In genomic region chr18:35972197-35973000, GRCh38 we compare ENCODE assay signal across 8 cellular contexts.
DNase-seq lines count a peak whose midpoint lies in the region; ATAC-seq and TF ChIP-seq lines count a peak whose summit lies in the region.

Gene RMP24, plus strand, starts transcription at chr18:35972679.

- POLR2A ChIA-PET in activated B cell treated with CpG ODN at 0.5 μM for 24 hours (lab: Charles Lee), result interaction anchor here (0.6 to 2.2 kb wide), 24 partner anchors 11 to 942 kb away, joined by 3 to 16 read pairs (median 5); partner anchors contain the start of genes ELP2, GALNT1, INO80C and KIAA1328

- H3K27me3 Mint-ChIP-seq in activated B cell treated with CpG ODN at 0.5 μM for 24 hours, result no peaks in the 10 kb centered on the region

- ATAC-seq in HG03175 (IDR thresholded peaks at IDR 0.05; ENCODE audit: unreplicated experiment) (peak; percentile 89), activated B cell treated with CpG ODN at 0.5 μM for 24 hours (ENCODE audit: low read depth) (peak; percentile 94)

- CTCF ChIA-PET in activated B cell treated with CpG ODN at 0.5 μM for 24 hours (lab: Charles Lee), result no interaction called here

- H3K27ac Mint-ChIP-seq in activated B cell treated with CpG ODN at 0.5 μM for 24 hours, result peak within 1 kb of the TSS; percentile 97

- H3K4me3 Mint-ChIP-seq in activated B cell treated with CpG ODN at 0.5 μM for 24 hours, result peak within 1 kb of the TSS; percentile 98

- DNase-seq in AG08396 (ENCODE audit: low spot score) (peak; percentile 96), NCI-H2227 treated with DMSO at 0.1 percent for 48 hours (lab: John Stamatoyannopoulos, UW) (peak; percentile 93), activated B cell treated with CpG ODN at 0.5 μM for 24 hours (peak; percentile 85), iris pigment epithelial cell (ENCODE audit: low read depth) (peak; percentile 96)
- DNase-seq in central memory CD4-positive, alpha-beta T cell, result peak; percentile 92
- peak; percentile 91 for DNase-seq in stimulated activated CD4-positive, alpha-beta T cell treated with anti-CD3 and anti-CD28 coated beads, Interleukin-12 subunit alpha, Interleukin-12 subunit beta, amount 100 ng/mL, for 24 hours (ENCODE audit: low read depth in 2 of 2)

- in situ Hi-C loops in GM18951 (cut with MboI; ENCODE audit: low sequenced_read_pairs, unreplicated experiment), result no loop called here

- peak; percentile 97 for TF ChIP-seq POLR2A in GM18951 (IDR thresholded peaks at IDR 0.05; ENCODE audit: extremely low read depth, insufficient read depth, insufficient read length)

- intact Hi-C loops in activated B cell treated with CpG ODN at 0.5 μM for 24 hours (cut with micrococcal nuclease), result loop anchor here (1.0 to 5.0 kb wide), 13 partner anchors 22 to 995 kb away; partner anchors contain the start of genes ELP2, GALNT1, INO80C and KIAA1328

- peaks cover 50% of the 10 kb centered on the region for H3K4me1 Mint-ChIP-seq in activated B cell treated with CpG ODN at 0.5 μM for 24 hours

- no peaks in the 10 kb centered on the region for H3K9me3 Mint-ChIP-seq in activated B cell treated with CpG ODN at 0.5 μM for 24 hours

- peaks cover 34% of the 10 kb centered on the region for H3K36me3 Mint-ChIP-seq in activated B cell treated with CpG ODN at 0.5 μM for 24 hours (ENCODE audit: low read depth)

- no peak for TF ChIP-seq CTCF in activated B cell treated with CpG ODN at 0.5 μM for 24 hours (IDR thresholded peaks at IDR 0.05)

Comparison
In these comparisons a context has a peak if more than half of its experiments do, and no peak if none do; other contexts are left out.
1. Peak in every context shown above with its lines: DNase-seq and ATAC-seq.